9 cellular contexts compared by ENCODE assay signal in the genomic region with DNA sequence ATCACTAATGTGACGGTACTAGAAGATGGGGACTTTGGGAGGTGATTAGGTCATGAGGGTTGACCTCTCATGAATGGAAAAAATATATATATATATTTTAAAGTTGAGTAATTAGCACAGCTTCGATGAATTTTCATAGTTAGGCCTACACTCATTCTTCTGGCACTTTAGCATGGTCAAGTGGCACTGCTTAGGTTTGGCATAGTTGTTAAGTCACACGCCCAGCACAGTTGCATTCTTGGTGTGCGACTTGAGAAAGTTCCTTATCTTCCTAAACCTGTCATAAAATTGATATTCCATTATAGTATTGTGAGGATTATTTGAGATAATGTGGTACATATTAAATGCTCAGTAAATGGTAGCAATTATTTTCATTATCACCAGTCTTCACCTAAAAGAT.
"Had no signal": no experiment of that assay in that cellular context is flagged by ENCODE, and none has a peak within 500 bp of the region (broad histone marks: within the 10 kb centered on the region; RNA-seq: fewer than 3 reads in every experiment).

No MANE protein-coding gene starts in this region.

- H3K4me3 ChIP-seq: GM23248, GM23338, HAP-1 had no signal

- H3K4me3 Mint-ChIP-seq: GM23338, H9, HFFc6 had no signal

- H3K4me1 ChIP-seq: HAP-1 had no signal

- H3K9me3 Mint-ChIP-seq: GM23338, H9, HFFc6 had no signal

- H3K27ac ChIP-seq: GM23248 had no signal

- H3K9ac ChIP-seq: GM23248 had no signal

- DNase-seq: GM23248, GOT3, H7, H9, HCEC 1CT, HFFc6 had no signal

- H2AFZ ChIP-seq: GM23248, GM23338 had no signal

- H3K9me3 ChIP-seq: HAP-1 had no signal

- H3K36me3 ChIP-seq: HAP-1 had no signal

- ATAC-seq: GM23338, HCT116 had no signal

- H3K27ac Mint-ChIP-seq: GM23338, H9, HFFc6 had no signal

- H3K4me2 ChIP-seq: GM23338 had no signal
